9 cellular contexts compared by ENCODE assay signal in the genomic region with DNA sequence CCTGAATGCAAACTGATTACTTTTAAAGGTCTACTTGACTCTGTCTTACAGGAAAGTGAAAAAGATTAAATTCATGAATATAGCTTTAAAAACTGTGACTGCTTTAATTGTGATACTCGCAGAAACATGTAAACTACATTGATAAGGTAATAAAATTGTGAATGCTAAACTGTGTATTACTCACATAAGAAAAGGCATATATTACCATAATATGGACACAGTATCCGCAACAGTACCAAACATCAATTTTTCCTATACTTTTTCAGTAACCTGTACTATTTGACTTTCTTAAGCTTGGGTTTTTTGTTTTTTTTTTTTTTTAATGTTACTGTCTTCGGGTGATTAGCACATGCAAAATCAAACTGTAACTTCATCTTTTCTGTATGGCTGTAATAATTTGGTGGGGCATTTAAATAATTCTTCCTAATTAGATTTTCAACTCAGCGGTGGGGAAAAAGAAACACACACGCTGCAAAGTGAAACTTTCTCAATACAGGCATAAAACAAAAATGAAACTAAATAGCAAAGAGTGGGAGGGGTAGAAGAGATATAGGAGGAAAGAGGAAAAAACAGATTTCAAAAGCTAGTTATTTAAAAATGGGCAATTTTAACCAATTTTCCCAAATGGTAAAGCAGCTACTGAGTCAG. TPM values are rescaled to one million over a fixed set of nuclear protein-coding genes. Genes with fewer than 3 reads are reported as not detected.
DNase-seq lines count a peak whose midpoint lies in the region; ATAC-seq, FAIRE-seq and TF ChIP-seq lines count a peak whose summit lies in the region.
"Had no signal": no experiment of that assay in that cellular context is flagged by ENCODE, and none has a peak within 500 bp of the region (broad histone marks: within the 10 kb centered on the region; RNA-seq: fewer than 3 reads in every experiment).

No MANE protein-coding gene starts in this region.

- no peak for TF ChIP-seq CTCF in astrocyte (IDR thresholded peaks at IDR 0.05; ENCODE audit: insufficient read depth, low read depth, low read length)

- H3K9me3 ChIP-seq in astrocyte (ENCODE audit: insufficient read depth, low read depth, low read length) = no peaks in the 10 kb centered on the region

- ATAC-seq in activated CD4-positive, alpha-beta T cell treated with anti-CD3 and anti-CD28 coated beads for 36 hours = no peak
- ATAC-seq in HG03558 (IDR thresholded peaks at IDR 0.05; ENCODE audit: extremely low read depth, unreplicated experiment) = peak; percentile 29

- no peaks in the 10 kb centered on the region for H3K9me3 Mint-ChIP-seq in activated CD4-positive, alpha-beta T cell treated with anti-CD3 and anti-CD28 coated beads for 36 hours (ENCODE audit: low read depth)
- H3K9me3 Mint-ChIP-seq in astrocyte (ENCODE audit: unreplicated experiment) = no peaks in the 10 kb centered on the region

- H3K27me3 ChIP-seq in astrocyte (ENCODE audit: insufficient read depth, low read length) = no peaks in the 10 kb centered on the region

- DNase-seq in activated CD4-positive, alpha-beta T cell treated with anti-CD3 and anti-CD28 coated beads for 36 hours = no peak
- DNase-seq in activated CD4-positive, alpha-beta T cell treated with anti-CD3 and anti-CD28 coated beads for 1 hour = no peak
- DNase-seq in astrocyte (ENCODE audit: low read depth) (no peak), lung microvascular endothelial cell (ENCODE audit: low read depth in 2 of 2) (peak; percentile 39 to 55), KBM-7 (no peak), superior temporal gyrus (ENCODE audit: extremely low spot score) (no peak), NCI-H526 treated with DMSO at 0.1 percent for 48 hours (lab: John Stamatoyannopoulos, UW) (no peak)

- CTCF ChIA-PET in activated CD4-positive, alpha-beta T cell treated with anti-CD3 and anti-CD28 coated beads for 36 hours (lab: Charles Lee) = interaction anchor here (1.3 to 4.9 kb wide), 7 partner anchors 10 to 193 kb away, joined by 3 to 42 read pairs (median 7); a partner anchor contains a TSS

- H3K27me3 Mint-ChIP-seq in activated CD4-positive, alpha-beta T cell treated with anti-CD3 and anti-CD28 coated beads for 36 hours = no peaks in the 10 kb centered on the region
- no peaks in the 10 kb centered on the region for H3K27me3 Mint-ChIP-seq in astrocyte (ENCODE audit: low read depth, unreplicated experiment)

- peaks cover 9% of the 10 kb centered on the region for H4K20me1 ChIP-seq in astrocyte (ENCODE audit: insufficient read depth, low read length)

- peaks cover 9% of the 10 kb centered on the region for H3K36me3 Mint-ChIP-seq in activated CD4-positive, alpha-beta T cell treated with anti-CD3 and anti-CD28 coated beads for 36 hours (ENCODE audit: low read depth)
- H3K36me3 Mint-ChIP-seq in astrocyte (ENCODE audit: low read depth, unreplicated experiment) = no peaks in the 10 kb centered on the region

- FAIRE-seq in astrocyte (lab: Jason Lieb, UNC) = no peak

- H3K79me2 ChIP-seq in astrocyte (ENCODE audit: insufficient read depth, low read length) = peaks cover 93% of the 10 kb centered on the region

- peak overlapping the region; percentile 56 for H3K9ac ChIP-seq in astrocyte (ENCODE audit: low read length)

- peaks cover 65% of the 10 kb centered on the region for H3K4me1 Mint-ChIP-seq in activated CD4-positive, alpha-beta T cell treated with anti-CD3 and anti-CD28 coated beads for 36 hours
- peaks cover 22% of the 10 kb centered on the region for H3K4me1 Mint-ChIP-seq in astrocyte (ENCODE audit: low read depth, unreplicated experiment)

- H3K4me1 ChIP-seq in astrocyte (ENCODE audit: insufficient read depth, low read length) = peaks cover 3% of the 10 kb centered on the region

- in situ Hi-C loops in KBM-7 (cut with MboI; ENCODE audit: low pct_unique_long_range_greater_than_20kb, low sequenced_read_pairs) = no loop called here

- H3K27ac Mint-ChIP-seq in activated CD4-positive, alpha-beta T cell treated with anti-CD3 and anti-CD28 coated beads for 36 hours = peak overlapping the region; percentile 87
- no peak overlapping the region for H3K27ac Mint-ChIP-seq in astrocyte (ENCODE audit: unreplicated experiment)

- peak overlapping the region; percentile 65 for H3K4me3 Mint-ChIP-seq in activated CD4-positive, alpha-beta T cell treated with anti-CD3 and anti-CD28 coated beads for 36 hours
- H3K4me3 Mint-ChIP-seq in astrocyte (ENCODE audit: unreplicated experiment) = peak overlapping the region; percentile 75

- no peak overlapping the region for H3K27ac ChIP-seq in astrocyte (ENCODE audit: low read depth, low read length)
- H3K27ac ChIP-seq: C4-2B had no signal

- intact Hi-C loops in activated CD4-positive, alpha-beta T cell treated with anti-CD3 and anti-CD28 coated beads for 36 hours (cut with DNase I, micrococcal nuclease) = loop anchor here (1.0 to 2.0 kb wide), 4 partner anchors 23 to 147 kb away; a partner anchor contains a TSS

- peak overlapping the region; percentile 77 for H3K4me2 ChIP-seq in astrocyte (ENCODE audit: low read length)

- no peaks in the 10 kb centered on the region for H3K36me3 ChIP-seq in astrocyte (ENCODE audit: insufficient read depth, low read length)

- no peak overlapping the region for H3K4me3 ChIP-seq in astrocyte (ENCODE audit: insufficient read depth, low read depth, low read length)

- H2AFZ ChIP-seq in astrocyte (ENCODE audit: low read depth, low read length) = no peak overlapping the region

- POLR2A ChIA-PET in activated CD4-positive, alpha-beta T cell treated with anti-CD3 and anti-CD28 coated beads for 36 hours (lab: Charles Lee) = interaction anchor here (2.0 kb wide), 1 partner anchor 23 kb away, joined by 8 read pairs; a partner anchor contains a TSS

RNA-seq across cellular contexts. Expression of a gene that starts 23.2 kb away (rescaled TPM):
- 10 to 100 TPM; 40.9 to 45.0 TPM for total RNA-seq in activated CD4-positive, alpha-beta T cell treated with anti-CD3 and anti-CD28 coated beads for 36 hours
- 21.9 and 24.1 TPM in 2 replicates for total RNA-seq in astrocyte
- total RNA-seq in lung microvascular endothelial cell = 15.7 and 18.3 TPM in 2 replicates

Comparison
In these comparisons a context has a peak if more than half of its experiments do, and no peak if none do; other contexts are left out.
1. DNase-seq: peak in lung microvascular endothelial cell (2 of 2); none in activated CD4-positive, alpha-beta T cell treated with anti-CD3 and anti-CD28 coated beads for 36 hours (single experiment), activated CD4-positive, alpha-beta T cell treated with anti-CD3 and anti-CD28 coated beads for 1 hour (single experiment), astrocyte (single experiment), KBM-7 (single experiment), superior temporal gyrus (single experiment) and NCI-H526 treated with DMSO at 0.1 percent for 48 hours (single experiment).